In genomic region chr9:38026840-38027527, GRCh38 we compare ENCODE assay signal across 10 cellular contexts. TPM values are rescaled to one million over a fixed set of nuclear protein-coding genes. Genes with fewer than 3 reads are reported as not detected.
DNase-seq lines count a peak whose midpoint lies in the region; ATAC-seq, FAIRE-seq and TF ChIP-seq lines count a peak whose summit lies in the region.
"Had no signal": no experiment of that assay in that cellular context is flagged by ENCODE, and none has a peak within 500 bp of the region (broad histone marks: within the 10 kb centered on the region; RNA-seq: fewer than 3 reads in every experiment).

No MANE protein-coding gene starts in this region.

- ATAC-seq in left lobe of liver: no peak

- TF ChIP-seq EP300 in esophagus muscularis mucosa (IDR thresholded peaks at IDR 0.05) (no peak), sigmoid colon (IDR thresholded peaks at IDR 0.05) (no peak)

- peak; percentile 45 for DNase-seq in EH (ENCODE audit: low read depth)
- peak; percentile 46 for DNase-seq in NCI-H774 (lab: John Stamatoyannopoulos, UW)
- DNase-seq in esophagus muscularis mucosa (ENCODE audit: extremely low spot score): no peak
- DNase-seq in sigmoid colon: no peak
- no peak for DNase-seq in NCI-H526 (lab: John Stamatoyannopoulos, UW)
- no peak for DNase-seq in dermis blood vessel endothelial cell
- no peak for DNase-seq in left lobe of liver (ENCODE audit: low spot score)
- no peak for DNase-seq in frontal cortex (ENCODE audit: low spot score in 2 of 2)
- DNase-seq: activated CD4-positive, alpha-beta T cell treated with anti-CD3 and anti-CD28 coated beads, Interleukin-2, amount 10 ng/mL, durations not matched to agents 7 days and 5 days; KG1 had no signal

- H3K4me3 ChIP-seq in esophagus muscularis mucosa (no peak overlapping the region), sigmoid colon (no peak overlapping the region)

- H3K9me3 ChIP-seq in esophagus muscularis mucosa: no peaks in the 10 kb centered on the region
- H3K9me3 ChIP-seq in sigmoid colon: no peaks in the 10 kb centered on the region

- H3K4me1 ChIP-seq in esophagus muscularis mucosa (peaks cover 60 to 88% (median 75%) of the 10 kb centered on the region in 4 donors), sigmoid colon (peaks cover 0 to 87% (median 78%) of the 10 kb centered on the region in 4 donors)

- H3K27ac ChIP-seq in esophagus muscularis mucosa (replicated peaks in 1 of 4) (peak overlapping the region; percentile 78 to 83 (median 79)), sigmoid colon (peak overlapping the region; percentile 70 to 90 (median 84))

- 65% methylated on average over 5 of the region's 6 CpGs for WGBS in esophagus muscularis mucosa
- 40 to 70% methylated on average over 6 of the region's 6 CpGs for WGBS in sigmoid colon, 2 donors

- no peak for FAIRE-seq in frontal cortex (lab: Jason Lieb, UNC)

- H3K27me3 ChIP-seq in esophagus muscularis mucosa (no peaks in the 10 kb centered on the region), sigmoid colon (no peaks in the 10 kb centered on the region)

- TF ChIP-seq POLR2A in esophagus muscularis mucosa (IDR thresholded peaks at IDR 0.05; ENCODE audit: low read depth): no peak
- TF ChIP-seq POLR2A in sigmoid colon (IDR thresholded peaks at IDR 0.05): no peak

- no peaks in the 10 kb centered on the region for H3K36me3 ChIP-seq in esophagus muscularis mucosa
- no peaks in the 10 kb centered on the region for H3K36me3 ChIP-seq in sigmoid colon

- TF ChIP-seq CTCF in esophagus muscularis mucosa (IDR thresholded peaks at IDR 0.05): no peak
- TF ChIP-seq CTCF in sigmoid colon (IDR thresholded peaks at IDR 0.05): no peak

- intact Hi-C loops in esophagus muscularis mucosa (cut with DNase I): loop anchor here (2.0 to 5.0 kb wide), 2 partner anchors 20 to 40 kb away; partner anchors contain the start of gene SHB
- intact Hi-C loops in sigmoid colon (cut with DNase I): no loop called here

RNA-seq across cellular contexts. Expression of gene SHB, which starts 42.0 kb away (rescaled TPM):
- total RNA-seq in esophagus muscularis mucosa: 10 to 100 TPM; 16.6 to 21.2 (median 21.0) TPM
- total RNA-seq in sigmoid colon: 10 to 100 TPM in 3 of 4 donors, 1 to 10 TPM in 1; 6.8 to 33.7 (median 10.3) TPM
- polyA plus RNA-seq in sigmoid colon: 10 to 100 TPM in 2 of 3 donors, 1 to 10 TPM in 1; 9.5 to 11.7 (median 10.2) TPM
- 32.8 and 33.4 TPM in 2 replicates for total RNA-seq in dermis blood vessel endothelial cell
- total RNA-seq in left lobe of liver: 14.1 TPM
- 12.2 TPM for total RNA-seq in frontal cortex
- total RNA-seq: activated CD4-positive, alpha-beta T cell treated with anti-CD3 and anti-CD28 coated beads, Interleukin-2, amount 10 ng/mL, durations not matched to agents 7 days and 5 days had no signal

Comparison
In these comparisons a context has a peak if more than half of its experiments do, and no peak if none do; other contexts are left out.
1. DNase-seq: peak in EH (single experiment) and NCI-H774 (single experiment); none in esophagus muscularis mucosa (single experiment), sigmoid colon (single experiment), NCI-H526 (0 of 2), dermis blood vessel endothelial cell (single experiment), left lobe of liver (single experiment) and frontal cortex (0 of 2).